ENCODE assay signal across 14 cellular contexts in the genomic region with DNA sequence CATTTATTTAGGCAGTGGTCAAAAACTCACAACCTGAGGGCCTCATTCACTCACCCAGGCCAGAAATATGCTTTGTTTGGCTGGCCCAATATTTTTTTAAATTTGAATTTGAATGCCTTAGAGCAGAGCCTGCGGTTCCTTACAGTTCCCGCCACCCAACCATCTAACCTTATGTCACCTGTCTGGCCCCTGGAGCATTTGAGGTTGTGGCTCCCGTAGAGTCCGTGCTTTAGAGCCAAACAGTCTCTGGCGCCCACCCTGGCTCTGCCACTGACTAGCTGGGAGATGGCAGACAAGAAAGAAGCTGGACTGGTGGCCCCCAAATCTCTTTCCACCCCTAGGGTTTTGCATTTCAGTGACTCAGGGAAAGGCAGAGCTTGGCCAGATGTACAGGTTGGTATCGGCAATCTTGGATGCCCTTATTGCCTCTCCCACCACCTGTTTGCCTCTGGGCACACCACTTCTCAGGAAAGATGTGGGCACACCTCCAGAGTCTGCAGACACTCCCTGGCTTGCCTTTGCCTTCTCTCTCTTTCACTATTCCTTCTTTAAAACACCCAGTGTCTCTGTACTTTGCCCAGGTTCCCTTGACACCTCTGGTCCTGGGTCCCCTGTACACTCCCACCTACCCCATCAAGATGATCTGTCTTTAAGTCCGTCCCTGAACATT. TPM values are rescaled to one million over a fixed set of nuclear protein-coding genes. Genes with fewer than 3 reads are reported as not detected.
A peak's percentile ranks its signal among the peaks of the same experiment; 100 is the strongest.
DNase-seq lines count a peak whose midpoint lies in the region; ATAC-seq and TF ChIP-seq lines count a peak whose summit lies in the region.
"Had no signal": no experiment of that assay in that cellular context is flagged by ENCODE, and none has a peak within 500 bp of the region (broad histone marks: within the 10 kb centered on the region; RNA-seq: fewer than 3 reads in every experiment).

No MANE protein-coding gene starts in this region.

- no CpG with 5 or more reads among the region's 7 CpGs for WGBS in IMR-90 (ENCODE audit: extremely low coverage in 2 of 2, insufficient read length in 1 of 2), 2 experiments

- peak overlapping the region; percentile 78 for H2AK5ac ChIP-seq in IMR-90 (ENCODE audit: low read depth, low read length)

- no peak for TF ChIP-seq POLR2A in IMR-90 (IDR thresholded peaks at IDR 0.05; ENCODE audit: low read depth, low read length)

- peak overlapping the region in 3 of 11 experiments; percentile 85 to 97 (median 86); a peak in 4 of 22 replicates for H3K9ac ChIP-seq in BLaER1 treated with 17β-estradiol and CSF1 and Interleukin-3, amounts not matched to agents 10 nM and 100 nM
- H3K9ac ChIP-seq in IMR-90 (ENCODE audit: low read depth, low read length): peak overlapping the region; percentile 22; the same call in 1 of the 2 replicates

- H4K8ac ChIP-seq in IMR-90 (ENCODE audit: low read depth in 2 of 2, low read length in 2 of 2): peak overlapping the region; percentile 27 to 90; a peak in 3 of 4 replicates

- BruUV-seq in IMR-90 (replicated peaks; lab: Mats Ljungman, UMichigan): no TSS peak

- peaks cover 3 to 35% of the 10 kb centered on the region in 2 experiments; a peak in 3 of 4 replicates for H3K79me1 ChIP-seq in IMR-90 (ENCODE audit: low read depth in 1 of 2, low read length in 2 of 2)

- H3K4me3 ChIP-seq in BLaER1 treated with 17β-estradiol and CSF1 and Interleukin-3, amounts not matched to agents 10 nM and 100 nM: no peak overlapping the region
- H3K4me3 ChIP-seq in IMR-90 (ENCODE audit: insufficient read depth, low read depth, low read length): no peak overlapping the region
- H3K4me3 ChIP-seq in brain microvascular endothelial cell (ENCODE audit: low read depth, low read length): no peak overlapping the region

- POLR2A ChIA-PET in IMR-90 (lab: Charles Lee; ENCODE audit: unreplicated experiment): no interaction called here

- H3K36me3 Mint-ChIP-seq in nephron (ENCODE audit: low read depth): no peaks in the 10 kb centered on the region

- H3K9me1 ChIP-seq in IMR-90 (ENCODE audit: insufficient read depth, low read length): peaks cover 34% of the 10 kb centered on the region

- CTCF ChIA-PET in IMR-90 (lab: Yijun Ruan, JAX): interaction anchor here (2.0 kb wide), 1 partner anchor 41 kb away, joined by 5 read pairs; no protein-coding TSS in a partner anchor

- intact Hi-C loops in IMR-90 (cut with micrococcal nuclease): loop anchor here (5.0 kb wide), 1 partner anchor 101 kb away; no protein-coding TSS in a partner anchor

- dilution Hi-C loops in IMR-90 (cut with HindIII; ENCODE audit: low sequenced_read_pairs, unreplicated experiment): no loop called here

- H3K18ac ChIP-seq in IMR-90 (ENCODE audit: low read depth, low read length): peak overlapping the region; percentile 32; the same call in 1 of the 2 replicates

- H4K5ac ChIP-seq in IMR-90 (ENCODE audit: low read depth, low read length): peak overlapping the region; percentile 19

- TF ChIP-seq CTCF in IMR-90 (conservative IDR thresholded peaks at IDR 0.05; ENCODE audit: low read depth, low read length) (no peak), brain microvascular endothelial cell (IDR thresholded peaks at IDR 0.05; ENCODE audit: low read depth, low read length, missing control alignments) (no peak), nephron (IDR thresholded peaks at IDR 0.05; ENCODE audit: unreplicated experiment in 3 of 3) (no peak)

- no peaks in the 10 kb centered on the region for H3K9me3 Mint-ChIP-seq in nephron

- H3K4me2 ChIP-seq in BLaER1 treated with 17β-estradiol and CSF1 and Interleukin-3, amounts not matched to agents 10 nM and 100 nM: peak overlapping the region; percentile 85 to 93 (median 90); a peak in 21 of 22 replicates
- no peak overlapping the region; the same call in 1 of the 2 replicates for H3K4me2 ChIP-seq in IMR-90 (ENCODE audit: low read depth, low read length)

- DNase-seq in IMR-90: no peak
- DNase-seq in brain microvascular endothelial cell: no peak
- DNase-seq in hepatic stellate cell (ENCODE audit: low spot score): no peak
- DNase-seq in cerebellar nuclear complex (lab: John Stamatoyannopoulos, UW): no peak
- DNase-seq in globus pallidus (ENCODE audit: low spot score): no peak
- DNase-seq: GOT3; NCI-H524; stimulated activated CD4-positive, alpha-beta T cell treated with anti-CD3 and anti-CD28 coated beads, Interleukin-12 subunit alpha, Interleukin-12 subunit beta, amount 100 ng/mL, for 4 hours; stimulated activated naive CD4-positive, alpha-beta T cell had no signal

- peaks cover 0 to 29% (median 8%) of the 10 kb centered on the region in 11 experiments; a peak in 11 of 22 replicates for H4K20me1 ChIP-seq in BLaER1 treated with 17β-estradiol and CSF1 and Interleukin-3, amounts not matched to agents 10 nM and 100 nM
- peaks cover 33% of the 10 kb centered on the region for H4K20me1 ChIP-seq in IMR-90 (ENCODE audit: insufficient read depth, low read length)

- H3K27ac Mint-ChIP-seq in nephron: peak overlapping the region; percentile 6 to 56 (median 18)

- H2BK15ac ChIP-seq in IMR-90 (ENCODE audit: low read depth, low read length): peak overlapping the region; percentile 86

- H3K4ac ChIP-seq in IMR-90 (ENCODE audit: low read depth, low read length): peak overlapping the region; percentile 86

- no peaks in the 10 kb centered on the region for H3K36me3 ChIP-seq in BLaER1 treated with 17β-estradiol and CSF1 and Interleukin-3, amounts not matched to agents 10 nM and 100 nM
- H3K36me3 ChIP-seq in IMR-90 (ENCODE audit: control insufficient read depth, insufficient read depth, low read length) (no peaks in the 10 kb centered on the region), brain microvascular endothelial cell (replicated peaks) (no peaks in the 10 kb centered on the region)

- H3K4me1 Mint-ChIP-seq in nephron: peaks cover 58% of the 10 kb centered on the region

- H3K27me3 ChIP-seq in BLaER1 treated with 17β-estradiol and CSF1 and Interleukin-3, amounts not matched to agents 10 nM and 100 nM: no peaks in the 10 kb centered on the region
- H3K27me3 ChIP-seq in IMR-90 (ENCODE audit: control insufficient read depth, insufficient read depth, low read length) (no peaks in the 10 kb centered on the region), brain microvascular endothelial cell (replicated peaks) (no peaks in the 10 kb centered on the region)

- H3K4me3 Mint-ChIP-seq in nephron: peak overlapping the region; percentile 55 to 73 (median 65)

- H3K4me1 ChIP-seq in BLaER1 treated with 17β-estradiol and CSF1 and Interleukin-3, amounts not matched to agents 10 nM and 100 nM: peaks cover 39 to 70% (median 50%) of the 10 kb centered on the region in 10 experiments
- peaks cover 38% of the 10 kb centered on the region for H3K4me1 ChIP-seq in IMR-90 (ENCODE audit: control insufficient read depth, insufficient read depth, low read length)

- H3K56ac ChIP-seq in IMR-90 (ENCODE audit: extremely low read depth, insufficient read depth, low read length): no peak overlapping the region

- peak overlapping the region; percentile 47 for H2AK9ac ChIP-seq in IMR-90 (replicated peaks; ENCODE audit: low read depth, low read length, poor library complexity)

- H3K23ac ChIP-seq in IMR-90 (ENCODE audit: low read depth, low read length): peak overlapping the region; percentile 78; the same call in 1 of the 2 replicates

- no peak for TF ChIP-seq RAD21 in IMR-90 (IDR thresholded peaks at IDR 0.05; ENCODE audit: low read length)

- H3K14ac ChIP-seq in IMR-90 (replicated peaks; ENCODE audit: low read depth, low read length): peak overlapping the region; percentile 73

- ATAC-seq in IMR-90 (ENCODE audit: low read depth) (no peak), GM21515 (IDR thresholded peaks at IDR 0.05; ENCODE audit: unreplicated experiment) (no peak)

- 0 out of 22 replicates have a peak overlapping the region, but pooled peaks of 1 of the 11 experiments have one; percentile 82 for H3K27ac ChIP-seq in BLaER1 treated with 17β-estradiol and CSF1 and Interleukin-3, amounts not matched to agents 10 nM and 100 nM
- H3K27ac ChIP-seq in IMR-90 (ENCODE audit: insufficient read depth, low read length) (no peak overlapping the region), brain microvascular endothelial cell (peak overlapping the region; percentile 68)

- no peak overlapping the region for H2AFZ ChIP-seq in IMR-90 (replicated peaks; ENCODE audit: low read length, poor library complexity)

- H3K27me3 Mint-ChIP-seq in nephron (ENCODE audit: low read depth): peaks cover 16% of the 10 kb centered on the region

- H2BK5ac ChIP-seq in IMR-90 (ENCODE audit: low read depth, low read length, poor library complexity, severe bottlenecking): peak overlapping the region; percentile 80

- peak overlapping the region; percentile 67; the same call in 1 of the 2 replicates for H4K91ac ChIP-seq in IMR-90 (ENCODE audit: insufficient read depth, low read depth, low read length)

- in situ Hi-C loops in IMR-90 (cut with MboI; ENCODE audit: low sequenced_read_pairs) (no loop called here), brain microvascular endothelial cell (cut with HindIII; ENCODE audit: low pct_ligation_motif_present, low sequenced_read_pairs) (no loop called here)

- H3K9me3 ChIP-seq in BLaER1 treated with 17β-estradiol and CSF1 and Interleukin-3, amounts not matched to agents 10 nM and 100 nM (replicated peaks in 1 of 11): no peaks in the 10 kb centered on the region
- no peaks in the 10 kb centered on the region for H3K9me3 ChIP-seq in IMR-90 (ENCODE audit: control insufficient read depth, insufficient read depth, low read length)

- peak overlapping the region; percentile 88 for H2BK120ac ChIP-seq in IMR-90 (ENCODE audit: low read depth, low read length)

- peak overlapping the region; percentile 54 for H2BK20ac ChIP-seq in IMR-90 (ENCODE audit: low read depth, low read length)

TF ChIP-seq in IMR-90, 13 proteins besides CTCF, POLR2A, EP300 and RAD21 (continues in another document):
- TF ChIP-seq CEBPB (IDR thresholded peaks at IDR 0.05; ENCODE audit: low read depth, low read length) (no peak), RCOR1 (IDR thresholded peaks at IDR 0.05; ENCODE audit: insufficient replicate concordance, low read length) (no peak), MAFK (IDR thresholded peaks at IDR 0.05; ENCODE audit: low read depth, low read length) (no peak), BHLHE40 (IDR thresholded peaks at IDR 0.05; ENCODE audit: low read depth, low read length) (no peak)

RNA-seq across cellular contexts. Expression of a gene that starts 1.9 kb away (rescaled TPM):
- 3.6 and 4.1 TPM in 2 replicates for total RNA-seq in IMR-90 (2012; rRNA removed)
- 19.9 and 21.7 TPM in 2 replicates for polyA plus RNA-seq in IMR-90 (2012; rRNA removed)
- polyA plus RNA-seq in IMR-90 (2012; cell fraction: cytosol; rRNA removed): 11.1 and 15.2 TPM in 2 replicates
- polyA plus RNA-seq in IMR-90 (2012; cell fraction: nucleus; rRNA removed; ENCODE audit: low replicate concordance): 52.0 and 95.3 TPM in 2 replicates

RNA-seq across cellular contexts. Expression of a gene that starts 56.8 kb away (rescaled TPM):
- under 0.01 and 0.18 TPM in 2 replicates for total RNA-seq in IMR-90 (2012; rRNA removed)
- not detected in 2 replicates for polyA plus RNA-seq in IMR-90 (2012; rRNA removed)
- polyA plus RNA-seq in IMR-90 (2012; cell fraction: cytosol; rRNA removed): not detected in 2 replicates
- polyA plus RNA-seq in IMR-90 (2012; cell fraction: nucleus; rRNA removed; ENCODE audit: low replicate concordance): 0.09 TPM in 1 of 2 replicates, not detected in the other
- total RNA-seq: fibroblast of lung, lower leg skin had no signal
- polyA plus RNA-seq: fibroblast of lung had no signal
